Comparison of ENCODE assay signal across 10 cellular contexts in the genomic region with DNA sequence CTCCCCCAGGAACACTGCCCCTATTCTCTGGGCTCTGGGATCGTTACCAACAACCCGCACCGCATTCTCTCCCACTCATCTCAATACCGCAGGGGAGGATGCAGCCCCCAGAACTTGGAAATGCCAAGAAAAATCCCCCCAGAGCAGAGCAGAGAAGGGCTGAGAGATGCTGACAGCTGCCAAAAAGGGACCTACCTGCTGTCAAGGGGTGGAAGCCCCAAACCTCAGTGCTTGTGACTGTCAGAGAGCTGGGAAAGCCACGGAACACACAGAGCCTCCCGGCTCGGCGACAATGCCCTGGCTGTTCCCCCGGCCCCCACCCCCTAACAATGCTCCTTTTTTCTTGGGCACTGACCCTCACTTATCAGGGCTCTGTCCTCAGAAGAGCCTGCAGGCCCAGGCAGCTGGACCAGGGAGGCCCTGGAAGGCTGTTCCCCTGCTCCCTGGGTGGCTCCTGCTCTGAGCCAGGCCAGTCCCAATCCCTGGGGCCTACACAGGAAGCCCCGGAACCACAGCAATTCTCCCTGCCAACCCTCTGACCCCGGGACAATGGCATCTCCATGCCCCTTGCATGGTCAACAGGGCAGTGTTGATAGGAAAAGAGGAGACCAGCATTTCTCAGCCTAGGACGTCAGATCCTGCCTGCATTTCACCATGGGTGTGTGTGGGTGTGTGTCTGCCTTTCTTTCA.
DNase-seq lines count a peak whose midpoint lies in the region; ATAC-seq and TF ChIP-seq lines count a peak whose summit lies in the region.
"Had no signal": no experiment of that assay in that cellular context is flagged by ENCODE, and none has a peak within 500 bp of the region (broad histone marks: within the 10 kb centered on the region; RNA-seq: fewer than 3 reads in every experiment).

No MANE protein-coding gene starts in this region.

- H3K4me3 Mint-ChIP-seq in type B pancreatic cell, result no peak overlapping the region

- H3K27me3 ChIP-seq in cardiac muscle cell (no peaks in the 10 kb centered on the region), dorsolateral prefrontal cortex (no peaks in the 10 kb centered on the region)

- no peaks in the 10 kb centered on the region for H3K27me3 Mint-ChIP-seq in type B pancreatic cell

- peaks cover 59% of the 10 kb centered on the region for H3K4me1 ChIP-seq in cardiac muscle cell (ENCODE audit: low read depth)

- H3K27ac ChIP-seq in cardiac muscle cell (peak overlapping the region; percentile 83), dorsolateral prefrontal cortex (peak overlapping the region; percentile 84 to 100 (median 98))

- ATAC-seq in Right ventricle myocardium superior (ENCODE audit: poor library complexity) (no peak), GM18502 (IDR thresholded peaks at IDR 0.05; ENCODE audit: poor library complexity, unreplicated experiment) (no peak)

- peaks cover 44% of the 10 kb centered on the region for H3K4me1 Mint-ChIP-seq in type B pancreatic cell (ENCODE audit: unreplicated experiment)

- peak overlapping the region; percentile 44 for H3K27ac Mint-ChIP-seq in type B pancreatic cell

- no peaks in the 10 kb centered on the region for H3K9me3 ChIP-seq in cardiac muscle cell (ENCODE audit: low read depth)

- peak in 1 of 2 donors; percentile 70 for DNase-seq in cardiac muscle cell (ENCODE audit: low read depth in 1 of 2, low spot score in 1 of 2)
- no peak for DNase-seq in Right ventricle myocardium superior
- peak in 9 of 10 donors; percentile 79 to 91 (median 87) for DNase-seq in dorsolateral prefrontal cortex
- peak; percentile 66 for DNase-seq in middle frontal gyrus (ENCODE audit: extremely low spot score, low spot score)
- no peak for DNase-seq in type B pancreatic cell (ENCODE audit: extremely low spot score, unreplicated experiment)
- no peak for DNase-seq in UCSD-AML1 (lab: John Stamatoyannopoulos, UW; ENCODE audit: unreplicated experiment)
- DNase-seq in effector CD8-positive, alpha-beta T cell (lab: John Stamatoyannopoulos, UW), result no peak
- DNase-seq: activated CD4-positive, CD25-positive, alpha-beta regulatory T cell treated with anti-CD3 and anti-CD28 coated beads, Interleukin-2, amount 50 U/mL, for 72 hours; GOT3 had no signal

- no peak overlapping the region for H3K4me3 ChIP-seq in cardiac muscle cell
- peak overlapping the region in 25 of 59 donors; percentile 7 to 52 (median 30) for H3K4me3 ChIP-seq in dorsolateral prefrontal cortex

- no peaks in the 10 kb centered on the region for H3K36me3 Mint-ChIP-seq in type B pancreatic cell

- intact Hi-C loops in Right ventricle myocardium superior (cut with DNase I) (no loop called here), dorsolateral prefrontal cortex (cut with DNase I) (loop anchor here (1.0 to 2.0 kb wide), 4 partner anchors 27 to 79 kb away; partner anchors contain the start of gene ITPK1 (in 2 of the 2))

- TF ChIP-seq CTCF in cardiac muscle cell (IDR thresholded peaks at IDR 0.05; ENCODE audit: low read depth, low read length) (no peak), dorsolateral prefrontal cortex (IDR thresholded peaks at IDR 0.05 in 54 of 56, conservative IDR thresholded peaks at IDR 0.05 in 2 of 56; ENCODE audit: low read depth in 1 of 56, partially characterized antibody in 56 of 56) (peak in 3 of 56 donors; percentile 4 to 32 (median 9)), type B pancreatic cell (conservative IDR thresholded peaks at IDR 0.05) (no peak)

- no peaks in the 10 kb centered on the region for H3K9me3 Mint-ChIP-seq in type B pancreatic cell

- H3K36me3 ChIP-seq in cardiac muscle cell, result no peaks in the 10 kb centered on the region

Comparison
In these comparisons a context has a peak if more than half of its experiments do, and no peak if none do; other contexts are left out.
1. DNase-seq: peak in dorsolateral prefrontal cortex (9 of 10) and middle frontal gyrus (single experiment); none in Right ventricle myocardium superior (single experiment), type B pancreatic cell (single experiment), UCSD-AML1 (single experiment) and effector CD8-positive, alpha-beta T cell (single experiment).